ENCODE assay signal across 7 cellular contexts in genomic region chr4:39637572-39638357, GRCh38. TPM values are rescaled to one million over a fixed set of nuclear protein-coding genes. Genes with fewer than 3 reads are reported as not detected.
DNase-seq lines count a peak whose midpoint lies in the region; ATAC-seq and TF ChIP-seq lines count a peak whose summit lies in the region.

No MANE protein-coding gene starts in this region.

- peaks cover 33% of the 10 kb centered on the region for H3K4me1 Mint-ChIP-seq in activated naive CD4-positive, alpha-beta T cell treated with anti-CD3 and anti-CD28 coated beads, Interleukin-2, amount 10 ng/mL, durations not matched to agents 7 days and 5 days
- peaks cover 9% of the 10 kb centered on the region for H3K4me1 Mint-ChIP-seq in glutamatergic neuron (ENCODE audit: low read depth, unreplicated experiment)

- H3K4me3 ChIP-seq in neutrophil (ENCODE audit: low read depth in 1 of 2, low read length in 1 of 2), result peak overlapping the region; percentile 87 to 88

- H3K9me3 Mint-ChIP-seq in activated naive CD4-positive, alpha-beta T cell treated with anti-CD3 and anti-CD28 coated beads, Interleukin-2, amount 10 ng/mL, durations not matched to agents 7 days and 5 days, result no peaks in the 10 kb centered on the region
- peaks cover 8% of the 10 kb centered on the region for H3K9me3 Mint-ChIP-seq in glutamatergic neuron (ENCODE audit: unreplicated experiment)

- H3K27ac Mint-ChIP-seq in activated naive CD4-positive, alpha-beta T cell treated with anti-CD3 and anti-CD28 coated beads, Interleukin-2, amount 10 ng/mL, durations not matched to agents 7 days and 5 days, result peak overlapping the region; percentile 86
- peak overlapping the region; percentile 97 for H3K27ac Mint-ChIP-seq in glutamatergic neuron (ENCODE audit: unreplicated experiment)

- no peaks in the 10 kb centered on the region for H3K9me3 ChIP-seq in neutrophil

- DNase-seq in GM13976 (ENCODE audit: low spot score) (peak; percentile 50), NCI-H526 treated with DMSO at 0.1 percent for 48 hours (lab: John Stamatoyannopoulos, UW) (peak; percentile 72), glutamatergic neuron (peak; percentile 31)
- peak; percentile 28 for DNase-seq in activated naive CD4-positive, alpha-beta T cell treated with anti-CD3 and anti-CD28 coated beads, Interleukin-2, amount 10 ng/mL, durations not matched to agents 7 days and 5 days

- no peaks in the 10 kb centered on the region for H3K36me3 Mint-ChIP-seq in activated naive CD4-positive, alpha-beta T cell treated with anti-CD3 and anti-CD28 coated beads, Interleukin-2, amount 10 ng/mL, durations not matched to agents 7 days and 5 days
- no peaks in the 10 kb centered on the region for H3K36me3 Mint-ChIP-seq in glutamatergic neuron (ENCODE audit: unreplicated experiment)

- H3K36me3 ChIP-seq in neutrophil, result no peaks in the 10 kb centered on the region

- CTCF ChIA-PET in activated naive CD4-positive, alpha-beta T cell treated with anti-CD3 and anti-CD28 coated beads, Interleukin-2, amount 10 ng/mL, durations not matched to agents 7 days and 5 days (lab: Charles Lee), result interaction anchor here (0.6 to 1.5 kb wide), 2 partner anchors 66 to 168 kb away, joined by 3 to 7 read pairs; no protein-coding TSS in a partner anchor

- peak overlapping the region; percentile 92 for H3K4me3 Mint-ChIP-seq in activated naive CD4-positive, alpha-beta T cell treated with anti-CD3 and anti-CD28 coated beads, Interleukin-2, amount 10 ng/mL, durations not matched to agents 7 days and 5 days
- H3K4me3 Mint-ChIP-seq in glutamatergic neuron (ENCODE audit: unreplicated experiment), result peak overlapping the region; percentile 95

- TF ChIP-seq CTCF in GM13976 (IDR thresholded peaks at IDR 0.05; ENCODE audit: borderline replicate concordance, control extremely low read depth, extremely low read depth, insufficient read depth, missing control alignments) (no peak), glutamatergic neuron (IDR thresholded peaks at IDR 0.05; ENCODE audit: partially characterized antibody, unreplicated experiment) (no peak), neutrophil (IDR thresholded peaks at IDR 0.05) (no peak)

- in situ Hi-C loops in GM13976 (cut with MboI; ENCODE audit: low sequenced_read_pairs, unreplicated experiment), result no loop called here

- H3K4me1 ChIP-seq in neutrophil (ENCODE audit: control insufficient read depth in 1 of 2, insufficient read depth in 1 of 2, low read depth in 1 of 2, low read length in 1 of 2), result peaks cover 27 to 31% of the 10 kb centered on the region in 2 experiments

- ATAC-seq in HG02870 (IDR thresholded peaks at IDR 0.05; ENCODE audit: unreplicated experiment) (peak; percentile 10), HG02588 (IDR thresholded peaks at IDR 0.05; ENCODE audit: unreplicated experiment) (no peak)

- H3K27me3 Mint-ChIP-seq in activated naive CD4-positive, alpha-beta T cell treated with anti-CD3 and anti-CD28 coated beads, Interleukin-2, amount 10 ng/mL, durations not matched to agents 7 days and 5 days, result peaks cover 38% of the 10 kb centered on the region
- H3K27me3 Mint-ChIP-seq in glutamatergic neuron (ENCODE audit: unreplicated experiment), result peaks cover 8% of the 10 kb centered on the region

- H3K27me3 ChIP-seq in neutrophil, result no peaks in the 10 kb centered on the region

- peak overlapping the region; percentile 97 for H3K27ac ChIP-seq in neutrophil

RNA-seq across cellular contexts. Expression of gene SMIM14, which starts 0.9 kb away (rescaled TPM):
- 27.1 TPM for total RNA-seq in glutamatergic neuron (ENCODE audit: unreplicated experiment)
